1 cellular context compared by ENCODE assay signal in the genomic region with DNA sequence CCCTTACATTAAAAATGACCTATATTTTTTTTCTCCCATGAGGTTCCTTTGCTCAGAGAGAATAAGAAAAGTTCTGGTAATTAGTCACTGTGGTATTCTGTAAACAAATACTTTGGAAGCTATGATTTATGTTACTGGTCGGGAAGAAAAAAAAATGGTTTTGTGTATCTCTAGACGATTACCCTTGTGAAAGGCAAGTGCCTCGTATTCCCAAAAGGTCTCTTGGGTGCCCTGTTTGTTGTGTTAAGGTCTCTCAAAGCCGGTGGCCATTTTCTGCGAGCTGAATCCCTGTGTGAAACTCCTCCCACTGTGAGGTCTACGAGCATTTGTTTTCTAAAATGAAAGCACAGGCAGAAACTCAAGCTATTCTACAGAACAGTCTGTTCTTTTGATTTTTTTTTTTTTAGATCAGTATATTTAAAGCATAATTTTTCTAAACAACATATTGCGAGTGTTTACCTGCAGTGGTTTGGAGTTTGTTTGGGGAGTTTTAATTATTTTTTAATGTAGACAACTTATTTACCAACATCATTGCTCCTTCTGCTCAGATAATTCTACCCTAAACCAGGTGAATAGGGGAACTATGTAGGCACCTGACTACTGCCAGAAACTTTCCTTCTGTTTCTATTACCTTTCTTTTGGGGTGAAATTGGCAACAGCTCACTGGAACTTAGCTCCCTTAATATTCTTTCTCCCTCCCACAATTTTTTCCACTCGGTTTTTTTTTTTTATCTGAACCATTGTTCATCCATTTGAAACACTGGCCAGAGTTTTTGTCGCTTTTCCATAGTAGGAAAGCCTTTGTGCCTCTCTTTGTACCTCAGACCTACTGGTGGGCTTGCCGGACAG.
TF ChIP-seq lines count a peak whose summit lies in the region.

No MANE protein-coding gene starts in this region.

TF ChIP-seq in GM12878, 131 proteins besides CTCF, POLR2A, EP300 and RAD21 (continued from another document):
- TF ChIP-seq ZNF592 (IDR thresholded peaks at IDR 0.05) (no peak), RB1 (IDR thresholded peaks at IDR 0.05; ENCODE audit: borderline replicate concordance) (no peak)
